In genomic region chr2:120223034-120223912, GRCh38 we compare ENCODE assay signal across 8 cellular contexts. TPM values are rescaled to one million over a fixed set of nuclear protein-coding genes. Genes with fewer than 3 reads are reported as not detected.
DNase-seq lines count a peak whose midpoint lies in the region; ATAC-seq and TF ChIP-seq lines count a peak whose summit lies in the region.

TSS of gene TMEM185B (minus strand) at chr2:120223400. CDS start at chr2:120222976, 424 bp downstream.

- in situ Hi-C loops in GM18951 (cut with MboI; ENCODE audit: low sequenced_read_pairs, unreplicated experiment), result no loop called here

- peak; percentile 86 for TF ChIP-seq POLR2A in GM18951 (IDR thresholded peaks at IDR 0.05; ENCODE audit: extremely low read depth, insufficient read depth, insufficient read length)

- peak; percentile 87 for ATAC-seq in HG03175 (IDR thresholded peaks at IDR 0.05; ENCODE audit: unreplicated experiment)

- DNase-seq in AG20443 (ENCODE audit: low spot score) (peak; percentile 99), NCI-H226 (peak; percentile 70), cerebellum (ENCODE audit: low spot score) (peak; percentile 91), kidney tubule cell (ENCODE audit: low spot score) (peak; percentile 91)
- peak; percentile 92 for DNase-seq in activated CD4-positive, CD25-positive, alpha-beta regulatory T cell treated with anti-CD3 and anti-CD28 coated beads, Interleukin-2, amount 50 U/mL, for 72 hours
- DNase-seq in stimulated activated CD4-positive, alpha-beta T cell treated with anti-CD3 and anti-CD28 coated beads, Interleukin-1b, Interleukin-23, amount 100 ng/mL, for 4 hours (ENCODE audit: low read depth in 2 of 2), result peak; percentile 89 to 92

RNA-seq across cellular contexts. Expression of gene TMEM185B, which starts in this region (rescaled TPM):
- 16.6 TPM for total RNA-seq in cerebellum

Comparison
In these comparisons a context has a peak if more than half of its experiments do, and no peak if none do; other contexts are left out.
1. Peak in every context shown above with its lines: DNase-seq and ATAC-seq.